ENCODE assay signal across 21 cellular contexts in the genomic region with DNA sequence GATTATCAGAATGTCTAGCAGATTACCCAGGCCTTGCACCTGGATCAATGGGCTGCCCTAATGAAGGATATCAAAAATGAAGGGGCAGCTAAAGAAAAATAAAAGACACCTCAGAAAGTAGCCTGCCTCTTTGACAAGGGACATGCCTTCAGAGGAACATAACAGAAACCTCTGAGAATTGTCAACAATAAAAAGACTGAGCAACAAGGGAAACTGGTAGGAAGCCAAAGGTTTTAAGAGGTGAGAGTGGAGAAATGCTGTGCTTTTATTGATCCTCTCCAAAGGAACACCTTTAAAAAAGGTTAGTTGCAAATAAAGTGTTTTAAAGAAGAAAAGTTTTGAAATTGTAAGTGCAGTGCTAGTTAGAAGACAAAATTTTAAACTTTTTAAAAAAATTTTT.
DNase-seq lines count a peak whose midpoint lies in the region; ATAC-seq, FAIRE-seq and TF ChIP-seq lines count a peak whose summit lies in the region.
"Had no signal": no experiment of that assay in that cellular context is flagged by ENCODE, and none has a peak within 500 bp of the region (broad histone marks: within the 10 kb centered on the region; RNA-seq: fewer than 3 reads in every experiment).

No MANE protein-coding gene starts in this region.

- no peak for DNase-seq in Calu3
- DNase-seq in H54 (ENCODE audit: insufficient read length, low spot score), result no peak
- DNase-seq in PC-3, result peak; percentile 70
- DNase-seq in NCI-H524 treated with DMSO at 0.1 percent for 48 hours (lab: John Stamatoyannopoulos, UW), result no peak
- DNase-seq in NCI-H2081 (lab: John Stamatoyannopoulos, UW), result no peak
- DNase-seq: 8988T; ACHN; AML-193; BE2C; CD4-positive, alpha-beta T cell; CD8-positive, alpha-beta memory T cell; DND-41; GOT3; H7; HCEC 1CT had no signal

- POLR2A ChIA-PET in PC-3 (lab: Charles Lee; ENCODE audit: unreplicated experiment), result interaction anchor here (0.6 kb wide), 1 partner anchor 15 kb away, joined by 4 read pairs; no protein-coding TSS in a partner anchor

- peak overlapping the region; percentile 3 for H3K9ac ChIP-seq in PC-3 (ENCODE audit: low read length)
- H3K9ac ChIP-seq: BLaER1 treated with 17β-estradiol and CSF1 and Interleukin-3, amounts not matched to agents 10 nM and 100 nM had no signal

- FAIRE-seq in H54 (lab: Jason Lieb, UNC), result peak; percentile 33
- FAIRE-seq: A549, G401.6, GM12892 had no signal

- peaks cover 83% of the 10 kb centered on the region for H3K4me1 Mint-ChIP-seq in Calu3 (ENCODE audit: low read depth, unreplicated experiment)
- H3K4me1 Mint-ChIP-seq: CD14-positive monocyte; CD8-positive, alpha-beta memory T cell had no signal

- ATAC-seq in PC-3 (peak; percentile 41), GM21825 (IDR thresholded peaks at IDR 0.05; ENCODE audit: unreplicated experiment) (no peak)
- ATAC-seq: A549 had no signal

- H3K27ac Mint-ChIP-seq in Calu3 (ENCODE audit: unreplicated experiment), result peak overlapping the region; percentile 85
- H3K27ac Mint-ChIP-seq: CD14-positive monocyte; CD4-positive, alpha-beta T cell; CD8-positive, alpha-beta memory T cell had no signal

- TF ChIP-seq POLR2A in H54 (IDR thresholded peaks at IDR 0.05; ENCODE audit: low read depth, low read length), result no peak

- peak overlapping the region; percentile 26; the same call in 1 of the 2 replicates for H3K4me2 ChIP-seq in PC-3 (ENCODE audit: low read length)
- H3K4me2 ChIP-seq: A549; BLaER1 treated with 17β-estradiol and CSF1 and Interleukin-3, amounts not matched to agents 10 nM and 100 nM had no signal

- peaks cover 9% of the 10 kb centered on the region for H3K36me3 Mint-ChIP-seq in Calu3 (ENCODE audit: insufficient read depth, unreplicated experiment)
- H3K36me3 Mint-ChIP-seq: CD14-positive monocyte; CD8-positive, alpha-beta memory T cell had no signal

- no peaks in the 10 kb centered on the region for H3K27me3 Mint-ChIP-seq in Calu3 (ENCODE audit: unreplicated experiment)
- H3K27me3 Mint-ChIP-seq: CD8-positive, alpha-beta memory T cell had no signal

- CTCF ChIA-PET in Calu3 (lab: Charles Lee), result no interaction called here
- CTCF ChIA-PET in PC-3 (lab: Charles Lee), result no interaction called here

- no peak overlapping the region for H3K4me3 Mint-ChIP-seq in Calu3 (ENCODE audit: low read depth, unreplicated experiment)
- H3K4me3 Mint-ChIP-seq: CD14-positive monocyte; CD4-positive, alpha-beta T cell; CD8-positive, alpha-beta memory T cell had no signal

- BruUV-seq in Calu3 (replicated peaks; lab: Mats Ljungman, UMichigan) (no TSS peak), PC-3 (replicated peaks; lab: Mats Ljungman, UMichigan) (no TSS peak)

- H3F3A ChIP-seq in PC-3 (ENCODE audit: low read length, unreplicated experiment), result peaks cover 5% of the 10 kb centered on the region

- no peak for TF ChIP-seq CTCF in Calu3 (IDR thresholded peaks at IDR 0.05; ENCODE audit: unreplicated experiment)
- TF ChIP-seq CTCF in PC-3 (conservative IDR thresholded peaks at IDR 0.05; ENCODE audit: low read depth, low read length), result no peak

- H4K20me1 ChIP-seq in PC-3 (ENCODE audit: low read length), result no peaks in the 10 kb centered on the region
- H4K20me1 ChIP-seq: BLaER1 treated with 17β-estradiol and CSF1 and Interleukin-3, amounts not matched to agents 10 nM and 100 nM had no signal

- H3K4me1 ChIP-seq in PC-3 (ENCODE audit: insufficient read depth, low read length), result peaks cover 63% of the 10 kb centered on the region
- H3K4me1 ChIP-seq: A549, BE2C had no signal

- H3K9me3 ChIP-seq in PC-3 (ENCODE audit: low read length), result no peaks in the 10 kb centered on the region
- H3K9me3 ChIP-seq: A549; BE2C; BLaER1 treated with 17β-estradiol and CSF1 and Interleukin-3, amounts not matched to agents 10 nM and 100 nM had no signal

- H3K9me3 Mint-ChIP-seq in Calu3 (ENCODE audit: low read depth, unreplicated experiment), result peaks cover 21% of the 10 kb centered on the region

- H3K9me2 ChIP-seq in PC-3 (replicated peaks; ENCODE audit: low read length), result no peaks in the 10 kb centered on the region

- H3K27me3 ChIP-seq in PC-3 (ENCODE audit: low read length), result no peaks in the 10 kb centered on the region
- H3K27me3 ChIP-seq: BE2C; BLaER1 treated with 17β-estradiol and CSF1 and Interleukin-3, amounts not matched to agents 10 nM and 100 nM had no signal

- H3K27ac ChIP-seq in PC-3 (ENCODE audit: low read length), result peak overlapping the region; percentile 62
- H3K27ac ChIP-seq: A549; BLaER1 treated with 17β-estradiol and CSF1 and Interleukin-3, amounts not matched to agents 10 nM and 100 nM had no signal

- no peaks in the 10 kb centered on the region for H3K36me3 ChIP-seq in PC-3 (ENCODE audit: low read depth, low read length)
- H3K36me3 ChIP-seq: BE2C; BLaER1 treated with 17β-estradiol and CSF1 and Interleukin-3, amounts not matched to agents 10 nM and 100 nM had no signal

- intact Hi-C loops in Calu3 (cut with micrococcal nuclease; ENCODE audit: unreplicated experiment) (no loop called here), PC-3 (cut with micrococcal nuclease) (loop anchor here (2.0 kb wide), 1 partner anchor 99 kb away; no protein-coding TSS in a partner anchor)

- no peaks in the 10 kb centered on the region for H3K79me2 ChIP-seq in PC-3 (ENCODE audit: low read length)

- H2AFZ ChIP-seq in PC-3 (ENCODE audit: low read length), result no peak overlapping the region

- H3K4me3 ChIP-seq in PC-3 (ENCODE audit: low read length), result no peak overlapping the region
- H3K4me3 ChIP-seq: A549; BLaER1 treated with 17β-estradiol and CSF1 and Interleukin-3, amounts not matched to agents 10 nM and 100 nM had no signal
